Comparison of ENCODE assay signal across 1 cellular context in genomic region chr22:50318698-50319411, GRCh38.
TF ChIP-seq lines count a peak whose summit lies in the region.

No MANE protein-coding gene starts in this region.

TF ChIP-seq in K562, 482 proteins besides CTCF, POLR2A, EP300 and RAD21 (continued from another document):
- TF ChIP-seq, protein P1, sequence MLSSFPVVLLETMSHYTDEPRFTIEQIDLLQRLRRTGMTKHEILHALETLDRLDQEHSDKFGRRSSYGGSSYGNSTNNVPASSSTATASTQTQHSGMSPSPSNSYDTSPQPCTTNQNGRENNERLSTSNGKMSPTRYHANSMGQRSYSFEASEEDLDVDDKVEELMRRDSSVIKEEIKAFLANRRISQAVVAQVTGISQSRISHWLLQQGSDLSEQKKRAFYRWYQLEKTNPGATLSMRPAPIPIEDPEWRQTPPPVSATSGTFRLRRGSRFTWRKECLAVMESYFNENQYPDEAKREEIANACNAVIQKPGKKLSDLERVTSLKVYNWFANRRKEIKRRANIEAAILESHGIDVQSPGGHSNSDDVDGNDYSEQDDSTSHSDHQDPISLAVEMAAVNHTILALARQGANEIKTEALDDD (IDR thresholded peaks at IDR 0.05): no peak
- TF ChIP-seq TEAD4 (IDR thresholded peaks at IDR 0.05; ENCODE audit: low read length): peak; percentile 41; the same call in 1 of the 2 replicates
- no peak for TF ChIP-seq TEAD4 (CRISPR knock-in tag; IDR thresholded peaks at IDR 0.05; ENCODE audit: borderline replicate concordance)
- peak; percentile 72 for TF ChIP-seq TAL1 (IDR thresholded peaks at IDR 0.05)
- 0 out of 2 replicates have a peak, but pooled peaks have one; percentile 38 for TF ChIP-seq LEF1 (IDR thresholded peaks at IDR 0.05)
- TF ChIP-seq, protein P2, sequence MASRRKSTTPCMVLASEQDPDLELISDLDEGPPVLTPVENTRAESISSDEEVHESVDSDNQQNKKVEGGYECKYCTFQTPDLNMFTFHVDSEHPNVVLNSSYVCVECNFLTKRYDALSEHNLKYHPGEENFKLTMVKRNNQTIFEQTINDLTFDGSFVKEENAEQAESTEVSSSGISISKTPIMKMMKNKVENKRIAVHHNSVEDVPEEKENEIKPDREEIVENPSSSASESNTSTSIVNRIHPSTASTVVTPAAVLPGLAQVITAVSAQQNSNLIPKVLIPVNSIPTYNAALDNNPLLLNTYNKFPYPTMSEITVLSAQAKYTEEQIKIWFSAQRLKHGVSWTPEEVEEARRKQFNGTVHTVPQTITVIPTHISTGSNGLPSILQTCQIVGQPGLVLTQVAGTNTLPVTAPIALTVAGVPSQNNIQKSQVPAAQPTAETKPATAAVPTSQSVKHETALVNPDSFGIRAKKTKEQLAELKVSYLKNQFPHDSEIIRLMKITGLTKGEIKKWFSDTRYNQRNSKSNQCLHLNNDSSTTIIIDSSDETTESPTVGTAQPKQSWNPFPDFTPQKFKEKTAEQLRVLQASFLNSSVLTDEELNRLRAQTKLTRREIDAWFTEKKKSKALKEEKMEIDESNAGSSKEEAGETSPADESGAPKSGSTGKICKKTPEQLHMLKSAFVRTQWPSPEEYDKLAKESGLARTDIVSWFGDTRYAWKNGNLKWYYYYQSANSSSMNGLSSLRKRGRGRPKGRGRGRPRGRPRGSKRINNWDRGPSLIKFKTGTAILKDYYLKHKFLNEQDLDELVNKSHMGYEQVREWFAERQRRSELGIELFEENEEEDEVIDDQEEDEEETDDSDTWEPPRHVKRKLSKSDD (conservative IDR thresholded peaks at IDR 0.05; ENCODE audit: low read length): no peak
- TF ChIP-seq HDAC1 (IDR thresholded peaks at IDR 0.05): peak in 1 of 2 experiments; percentile 73; a peak in 2 of 4 replicates
- TF ChIP-seq GABPA (tag; conservative IDR thresholded peaks at IDR 0.05; ENCODE audit: low read depth): peak; percentile 51
- TF ChIP-seq SMARCA4 (IDR thresholded peaks at IDR 0.05): peak; percentile 74
- no peak for TF ChIP-seq NR2C1 (IDR thresholded peaks at IDR 0.05)
- 0 out of 2 replicates have a peak, but pooled peaks have one; percentile 21 for TF ChIP-seq NR2C1 (tag; IDR thresholded peaks at IDR 0.05)
- TF ChIP-seq NR2C2 (CRISPR knock-in tag; IDR thresholded peaks at IDR 0.05): no peak
- peak; percentile 29; the same call in 1 of the 2 replicates for TF ChIP-seq NR2C2 (tag; IDR thresholded peaks at IDR 0.05)
